8 cellular contexts compared by ENCODE assay signal in the genomic region with DNA sequence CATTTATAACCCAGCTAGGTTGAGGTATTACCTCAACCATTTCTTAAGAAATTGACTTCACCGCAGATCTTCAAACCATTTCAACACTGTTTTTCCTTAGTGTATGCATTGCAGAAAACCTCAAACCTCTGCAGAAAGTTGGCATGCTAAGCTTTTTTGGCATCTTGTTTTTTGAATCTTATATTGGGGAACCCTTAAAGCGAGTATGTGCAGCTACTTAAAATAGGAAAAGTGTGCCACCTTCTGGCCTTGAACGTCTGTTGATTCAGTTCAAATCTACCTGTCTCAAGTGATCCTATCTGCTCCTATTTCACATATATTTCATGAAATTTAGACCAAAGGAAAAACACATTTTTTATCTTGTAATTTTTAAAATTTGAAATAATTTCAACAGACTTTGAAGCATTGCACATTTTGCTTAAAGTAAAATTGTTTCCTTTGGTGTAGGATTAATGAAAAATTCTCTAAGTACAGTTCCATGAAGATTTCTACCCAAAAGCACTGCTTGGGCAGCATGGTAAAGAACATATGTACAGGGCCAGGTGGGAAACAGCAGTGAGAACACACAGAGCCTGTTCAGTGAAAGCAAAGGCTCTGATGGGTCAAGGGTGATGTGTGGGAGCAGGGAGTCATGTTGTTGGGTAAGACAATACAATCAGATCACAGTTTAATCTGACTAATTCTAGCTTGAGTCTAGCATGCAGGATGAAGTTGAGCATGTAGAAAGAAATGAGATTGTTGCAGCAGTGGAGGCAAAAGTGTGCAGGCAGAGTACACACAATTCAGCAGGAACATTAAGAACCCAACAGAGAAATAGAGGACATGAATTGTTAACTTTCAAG. TPM values are rescaled to one million over a fixed set of nuclear protein-coding genes. Genes with fewer than 3 reads are reported as not detected.
DNase-seq lines count a peak whose midpoint lies in the region; ATAC-seq and TF ChIP-seq lines count a peak whose summit lies in the region.

No MANE protein-coding gene starts in this region.

- peak; percentile 44 for TF ChIP-seq CTCF in glutamatergic neuron (IDR thresholded peaks at IDR 0.05; ENCODE audit: partially characterized antibody, unreplicated experiment)

- ATAC-seq in GM21528 (IDR thresholded peaks at IDR 0.05; ENCODE audit: low FRiP score, unreplicated experiment): no peak

- H3K27me3 Mint-ChIP-seq in activated naive CD4-positive, alpha-beta T cell treated with anti-CD3 and anti-CD28 coated beads for 36 hours (ENCODE audit: low read depth): no peaks in the 10 kb centered on the region
- peaks cover 2% of the 10 kb centered on the region for H3K27me3 Mint-ChIP-seq in glutamatergic neuron (ENCODE audit: unreplicated experiment)

- H3K27ac Mint-ChIP-seq in activated naive CD4-positive, alpha-beta T cell treated with anti-CD3 and anti-CD28 coated beads for 36 hours: no peak overlapping the region
- H3K27ac Mint-ChIP-seq in glutamatergic neuron (ENCODE audit: unreplicated experiment): peak overlapping the region; percentile 60

- intact Hi-C loops in activated naive CD4-positive, alpha-beta T cell treated with anti-CD3 and anti-CD28 coated beads for 36 hours (cut with micrococcal nuclease): loop anchor here (1.0 to 5.0 kb wide), 8 partner anchors 53 to 861 kb away; partner anchors contain the start of gene SLC25A24

- no peak overlapping the region for H3K4me3 Mint-ChIP-seq in activated naive CD4-positive, alpha-beta T cell treated with anti-CD3 and anti-CD28 coated beads for 36 hours
- H3K4me3 Mint-ChIP-seq in glutamatergic neuron (ENCODE audit: unreplicated experiment): no peak overlapping the region

- peaks cover 4% of the 10 kb centered on the region for H3K9me3 Mint-ChIP-seq in activated naive CD4-positive, alpha-beta T cell treated with anti-CD3 and anti-CD28 coated beads for 36 hours
- H3K9me3 Mint-ChIP-seq in glutamatergic neuron (ENCODE audit: unreplicated experiment): peaks cover 6% of the 10 kb centered on the region

- peak; percentile 20 for DNase-seq in stimulated activated CD4-positive, alpha-beta T cell treated with anti-CD3 and anti-CD28 coated beads, Interleukin-12 subunit alpha, Interleukin-12 subunit beta, amount 100 ng/mL, for 4 hours
- DNase-seq in stimulated activated CD4-positive, alpha-beta T cell treated with anti-CD3 and anti-CD28 coated beads, Interleukin-2, amount 100 ng/mL, for 48 hours: no peak
- peak; percentile 32 for DNase-seq in HuH-7 (ENCODE audit: low spot score)
- DNase-seq in NOMO-1 treated with dmso at 0.1 percent for 144 hours (lab: John Stamatoyannopoulos, UW; ENCODE audit: unreplicated experiment): peak; percentile 53
- peak; percentile 71 for DNase-seq in activated naive CD4-positive, alpha-beta T cell treated with anti-CD3 and anti-CD28 coated beads for 36 hours
- DNase-seq in glutamatergic neuron: no peak
- peak; percentile 36 for DNase-seq in pulmonary artery endothelial cell (ENCODE audit: low read depth, low spot score)

- H3K36me3 Mint-ChIP-seq in activated naive CD4-positive, alpha-beta T cell treated with anti-CD3 and anti-CD28 coated beads for 36 hours (ENCODE audit: low read depth): peaks cover 22% of the 10 kb centered on the region
- no peaks in the 10 kb centered on the region for H3K36me3 Mint-ChIP-seq in glutamatergic neuron (ENCODE audit: unreplicated experiment)

- peaks cover 60% of the 10 kb centered on the region for H3K4me1 Mint-ChIP-seq in activated naive CD4-positive, alpha-beta T cell treated with anti-CD3 and anti-CD28 coated beads for 36 hours (ENCODE audit: low read depth)
- peaks cover 10% of the 10 kb centered on the region for H3K4me1 Mint-ChIP-seq in glutamatergic neuron (ENCODE audit: low read depth, unreplicated experiment)

- CTCF ChIA-PET in activated naive CD4-positive, alpha-beta T cell treated with anti-CD3 and anti-CD28 coated beads for 36 hours (lab: Charles Lee): interaction anchor here (0.6 to 5.6 kb wide), 27 partner anchors 11 to 435 kb away, joined by 3 to 87 read pairs (median 4); partner anchors contain the start of genes EEIG2 and PRPF38B

RNA-seq across cellular contexts. Expression of gene HENMT1, which starts 17.2 kb away (rescaled TPM):
- total RNA-seq in activated naive CD4-positive, alpha-beta T cell treated with anti-CD3 and anti-CD28 coated beads for 36 hours: 10 to 100 TPM; 18.7 to 19.3 TPM
- total RNA-seq in glutamatergic neuron (ENCODE audit: unreplicated experiment): 15.9 TPM
- total RNA-seq in pulmonary artery endothelial cell: 1.3 and 3.7 TPM in 2 replicates

RNA-seq across cellular contexts. Expression of gene PRPF38B, which starts 48.4 kb away (rescaled TPM):
- 10 to 100 TPM; 50.4 to 52.2 TPM for total RNA-seq in activated naive CD4-positive, alpha-beta T cell treated with anti-CD3 and anti-CD28 coated beads for 36 hours
- 52.2 TPM for total RNA-seq in glutamatergic neuron (ENCODE audit: unreplicated experiment)
- 12.9 and 16.4 TPM in 2 replicates for total RNA-seq in pulmonary artery endothelial cell

Comparison
In these comparisons a context has a peak if more than half of its experiments do, and no peak if none do; other contexts are left out.
1. DNase-seq: peak in stimulated activated CD4-positive, alpha-beta T cell treated with anti-CD3 and anti-CD28 coated beads, Interleukin-12 subunit alpha, Interleukin-12 subunit beta, amount 100 ng/mL, for 4 hours (single experiment), HuH-7 (single experiment), NOMO-1 treated with dmso at 0.1 percent for 144 hours (single experiment), activated naive CD4-positive, alpha-beta T cell treated with anti-CD3 and anti-CD28 coated beads for 36 hours (single experiment) and pulmonary artery endothelial cell (single experiment); none in stimulated activated CD4-positive, alpha-beta T cell treated with anti-CD3 and anti-CD28 coated beads, Interleukin-2, amount 100 ng/mL, for 48 hours (0 of 2) and glutamatergic neuron (single experiment).